ENCODE assay signal across 22 cellular contexts in the genomic region with DNA sequence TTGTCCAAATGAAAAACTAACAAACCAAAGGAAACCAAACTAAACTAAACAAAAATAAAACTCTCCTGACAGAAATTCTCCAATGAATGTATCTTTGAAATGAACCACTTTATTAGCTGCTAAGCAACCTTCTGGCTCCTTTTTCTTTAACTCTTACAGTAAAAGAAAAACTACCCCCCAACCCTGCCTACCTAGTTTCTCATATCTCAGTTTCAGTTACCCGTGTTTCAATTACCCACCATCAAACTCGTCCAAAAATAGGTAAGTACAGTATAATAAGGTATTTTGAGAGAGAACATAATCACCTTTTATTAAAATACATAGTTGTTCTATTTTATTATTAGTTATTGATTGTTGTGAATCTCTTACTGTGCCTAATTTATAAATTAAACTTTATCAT.
A peak's percentile ranks its signal among the peaks of the same experiment; 100 is the strongest.
DNase-seq lines count a peak whose midpoint lies in the region; ATAC-seq and TF ChIP-seq lines count a peak whose summit lies in the region.
"Had no signal": no experiment of that assay in that cellular context is flagged by ENCODE, and none has a peak within 500 bp of the region (broad histone marks: within the 10 kb centered on the region; RNA-seq: fewer than 3 reads in every experiment).

No MANE protein-coding gene starts in this region.

- no peak overlapping the region for H3K9ac ChIP-seq in endodermal cell (ENCODE audit: extremely low read depth, low read length, poor library complexity, severe bottlenecking)

- H3K4me3 Mint-ChIP-seq in endodermal cell: no peak overlapping the region
- H3K4me3 Mint-ChIP-seq: activated CD8-positive, alpha-beta memory T cell treated with anti-CD3 and anti-CD28 coated beads, Interleukin-2, amount 10 ng/mL, durations not matched to agents 7 days and 5 days; activated naive CD8-positive, alpha-beta T cell treated with anti-CD3 and anti-CD28 coated beads, Interleukin-2, amount 50 U/mL, for 24 hours; activated T-helper 17 cell treated with anti-CD3 and anti-CD28 coated beads, Interleukin-2, amount 50 U/mL, for 72 hours; nephron progenitor cell had no signal

- no peaks in the 10 kb centered on the region for H3K4me1 Mint-ChIP-seq in endodermal cell
- H3K4me1 Mint-ChIP-seq: activated CD8-positive, alpha-beta memory T cell treated with anti-CD3 and anti-CD28 coated beads, Interleukin-2, amount 10 ng/mL, durations not matched to agents 7 days and 5 days; activated T-helper 17 cell treated with anti-CD3 and anti-CD28 coated beads, Interleukin-2, amount 50 U/mL, for 72 hours; nephron progenitor cell had no signal

- TF ChIP-seq CTCF in GM20000 (IDR thresholded peaks at IDR 0.05; ENCODE audit: extremely low read depth, missing control alignments): no peak
- no peak for TF ChIP-seq CTCF in endodermal cell (conservative IDR thresholded peaks at IDR 0.05)

- no CpG with 5 or more reads among the region's 2 CpGs for WGBS in endodermal cell (ENCODE audit: insufficient coverage in 1 of 2, insufficient read length in 1 of 2), 2 experiments

- H3K27ac Mint-ChIP-seq in endodermal cell: no peak overlapping the region
- H3K27ac Mint-ChIP-seq: activated CD8-positive, alpha-beta memory T cell treated with anti-CD3 and anti-CD28 coated beads, Interleukin-2, amount 10 ng/mL, durations not matched to agents 7 days and 5 days; activated naive CD8-positive, alpha-beta T cell treated with anti-CD3 and anti-CD28 coated beads, Interleukin-2, amount 50 U/mL, for 24 hours; activated T-helper 17 cell treated with anti-CD3 and anti-CD28 coated beads, Interleukin-2, amount 50 U/mL, for 72 hours; nephron progenitor cell had no signal

- no peak overlapping the region for H3K4me3 ChIP-seq in endodermal cell (ENCODE audit: low read length)
- H3K4me3 ChIP-seq: colonic mucosa, uterus had no signal

- H3K27me3 Mint-ChIP-seq in endodermal cell (ENCODE audit: insufficient read depth): no peaks in the 10 kb centered on the region
- H3K27me3 Mint-ChIP-seq: activated CD8-positive, alpha-beta memory T cell treated with anti-CD3 and anti-CD28 coated beads, Interleukin-2, amount 10 ng/mL, durations not matched to agents 7 days and 5 days; activated naive CD8-positive, alpha-beta T cell treated with anti-CD3 and anti-CD28 coated beads, Interleukin-2, amount 50 U/mL, for 24 hours; progenitor cell of endocrine pancreas had no signal

- no peak for DNase-seq in hypothalamus (lab: John Stamatoyannopoulos, UW)
- DNase-seq in GM20000 (ENCODE audit: low spot score): no peak
- DNase-seq in endodermal cell: no peak
- no peak for DNase-seq in activated CD4-positive, CD25-positive, alpha-beta regulatory T cell treated with anti-CD3 and anti-CD28 coated beads, Interleukin-2, amount 50 U/mL, for 72 hours
- DNase-seq: activated CD4-positive, alpha-beta T cell treated with anti-CD3 and anti-CD28 coated beads for 4 hours; activated CD8-positive, alpha-beta memory T cell treated with anti-CD3 and anti-CD28 coated beads, Interleukin-2, amount 10 ng/mL, durations not matched to agents 7 days and 5 days; activated naive CD8-positive, alpha-beta T cell treated with anti-CD3 and anti-CD28 coated beads, Interleukin-2, amount 50 U/mL, for 24 hours; AML-193; brain microvascular endothelial cell; colonic mucosa; left colon; midbrain; MV-4-11; NCI-H510A treated with DMSO at 0.1 percent for 48 hours; nephron progenitor cell; stimulated activated CD4-positive, alpha-beta T cell treated with anti-CD3 and anti-CD28 coated beads, Interleukin-4, amount 100 ng/mL, for 24 hours; uterus had no signal

- H3K36me3 ChIP-seq in endodermal cell (ENCODE audit: control insufficient read depth, insufficient read depth, low read length): peaks cover 13% of the 10 kb centered on the region
- H3K36me3 ChIP-seq: colonic mucosa, uterus had no signal

- H3K27ac ChIP-seq in endodermal cell (ENCODE audit: low read depth, low read length): no peak overlapping the region
- H3K27ac ChIP-seq: brain microvascular endothelial cell, colonic mucosa, uterus had no signal

- no peaks in the 10 kb centered on the region for H3K36me3 Mint-ChIP-seq in endodermal cell (ENCODE audit: low read depth)

- H3K27me3 ChIP-seq in endodermal cell (ENCODE audit: control insufficient read depth, insufficient read depth, low read length, poor library complexity, severe bottlenecking): no peaks in the 10 kb centered on the region
- H3K27me3 ChIP-seq: brain microvascular endothelial cell, colonic mucosa, uterus had no signal

- no peaks in the 10 kb centered on the region for H3K4me1 ChIP-seq in endodermal cell (ENCODE audit: control insufficient read depth, insufficient read depth, low read length)
- H3K4me1 ChIP-seq: colonic mucosa, uterus had no signal

- peak; percentile 52 for ATAC-seq in GM19035 (IDR thresholded peaks at IDR 0.05; ENCODE audit: unreplicated experiment)
- peak; percentile 95 for ATAC-seq in GM21717 (IDR thresholded peaks at IDR 0.05; ENCODE audit: unreplicated experiment)
- peak; percentile 81 for ATAC-seq in HG03135 (IDR thresholded peaks at IDR 0.05; ENCODE audit: unreplicated experiment)
- ATAC-seq: activated CD8-positive, alpha-beta memory T cell treated with anti-CD3 and anti-CD28 coated beads, Interleukin-2, amount 10 ng/mL, durations not matched to agents 7 days and 5 days; activated naive CD8-positive, alpha-beta T cell treated with anti-CD3 and anti-CD28 coated beads, Interleukin-2, amount 50 U/mL, for 24 hours; activated T-helper 17 cell treated with anti-CD3 and anti-CD28 coated beads, Interleukin-2, amount 50 U/mL, for 72 hours; left colon had no signal

- H3K9me3 ChIP-seq in endodermal cell (ENCODE audit: control insufficient read depth, low read length): no peaks in the 10 kb centered on the region
- H3K9me3 ChIP-seq: colonic mucosa, uterus had no signal

- H3K9me3 Mint-ChIP-seq in endodermal cell: no peaks in the 10 kb centered on the region
- H3K9me3 Mint-ChIP-seq: activated naive CD8-positive, alpha-beta T cell treated with anti-CD3 and anti-CD28 coated beads, Interleukin-2, amount 50 U/mL, for 24 hours; nephron progenitor cell had no signal
